Comparison of ENCODE assay signal across 8 cellular contexts in genomic region chr1:33298623-33299277, GRCh38. TPM values are rescaled to one million over a fixed set of nuclear protein-coding genes. Genes with fewer than 3 reads are reported as not detected.
A peak's percentile ranks its signal among the peaks of the same experiment; 100 is the strongest.
DNase-seq lines count a peak whose midpoint lies in the region; ATAC-seq, FAIRE-seq and TF ChIP-seq lines count a peak whose summit lies in the region.

No MANE protein-coding gene starts in this region.

- FAIRE-seq in H54 (lab: Jason Lieb, UNC): no peak

- POLR2A ChIA-PET in activated CD4-positive, alpha-beta memory T cell treated with anti-CD3 and anti-CD28 coated beads for 36 hours (lab: Charles Lee): no interaction called here

- peak; percentile 59 for DNase-seq in BE2C
- peak; percentile 81 for DNase-seq in H54 (ENCODE audit: insufficient read length, low spot score)
- DNase-seq in NCI-H526 treated with DMSO at 0.1 percent for 48 hours (lab: John Stamatoyannopoulos, UW): peak; percentile 34
- peak; percentile 70 for DNase-seq in activated CD4-positive, alpha-beta memory T cell treated with anti-CD3 and anti-CD28 coated beads for 36 hours
- peak; percentile 42 to 45 (median 45) for DNase-seq in effector memory CD8-positive, alpha-beta T cell
- DNase-seq in mesenchymal stem cell: peak; percentile 72
- DNase-seq in stimulated activated CD8-positive, alpha-beta memory T cell treated with anti-CD3 and anti-CD28 coated beads, Interleukin-7, amount 100 ng/mL, for 24 hours (ENCODE audit: low read depth): peak; percentile 33

- no peaks in the 10 kb centered on the region for H3K9me3 Mint-ChIP-seq in activated CD4-positive, alpha-beta memory T cell treated with anti-CD3 and anti-CD28 coated beads for 36 hours
- no peaks in the 10 kb centered on the region for H3K9me3 Mint-ChIP-seq in effector memory CD8-positive, alpha-beta T cell

- WGBS in mesenchymal stem cell: 71% methylated on average over 17 of the region's 18 CpGs

- H3K4ac ChIP-seq in mesenchymal stem cell (ENCODE audit: low read depth in 1 of 2, low read length in 2 of 2): no peak overlapping the region

- H3K27me3 ChIP-seq in BE2C (no peaks in the 10 kb centered on the region), mesenchymal stem cell (ENCODE audit: control insufficient read depth in 1 of 2, insufficient read depth in 1 of 2, low read length in 2 of 2) (no peaks in the 10 kb centered on the region)

- no peak overlapping the region for H4K91ac ChIP-seq in mesenchymal stem cell (ENCODE audit: low read length)

- H3K36me3 Mint-ChIP-seq in activated CD4-positive, alpha-beta memory T cell treated with anti-CD3 and anti-CD28 coated beads for 36 hours: peaks cover 5% of the 10 kb centered on the region
- peaks cover 32% of the 10 kb centered on the region for H3K36me3 Mint-ChIP-seq in effector memory CD8-positive, alpha-beta T cell (ENCODE audit: insufficient read depth)

- H4K8ac ChIP-seq in mesenchymal stem cell (ENCODE audit: low read length): no peak overlapping the region

- CTCF ChIA-PET in activated CD4-positive, alpha-beta memory T cell treated with anti-CD3 and anti-CD28 coated beads for 36 hours (lab: Charles Lee): interaction anchor here (0.6 to 5.7 kb wide), 18 partner anchors 14 to 186 kb away, joined by 3 to 103 read pairs (median 5); partner anchors contain the start of gene ZSCAN20

- intact Hi-C loops in activated CD4-positive, alpha-beta memory T cell treated with anti-CD3 and anti-CD28 coated beads for 36 hours (cut with micrococcal nuclease): loop anchor here (5.0 kb wide), 2 partner anchors 49 to 171 kb away; no protein-coding TSS in a partner anchor

- H3K27me3 Mint-ChIP-seq in activated CD4-positive, alpha-beta memory T cell treated with anti-CD3 and anti-CD28 coated beads for 36 hours: no peaks in the 10 kb centered on the region
- H3K27me3 Mint-ChIP-seq in effector memory CD8-positive, alpha-beta T cell: no peaks in the 10 kb centered on the region

- H3K14ac ChIP-seq in mesenchymal stem cell (ENCODE audit: low read length in 2 of 2): no peak overlapping the region

- no peak overlapping the region for H2AK5ac ChIP-seq in mesenchymal stem cell (ENCODE audit: low read length, severe bottlenecking)

- H3K4me1 Mint-ChIP-seq in activated CD4-positive, alpha-beta memory T cell treated with anti-CD3 and anti-CD28 coated beads for 36 hours (ENCODE audit: low read depth): peaks cover 24% of the 10 kb centered on the region
- H3K4me1 Mint-ChIP-seq in effector memory CD8-positive, alpha-beta T cell (ENCODE audit: low read depth in 2 of 2): peaks cover 29 to 36% of the 10 kb centered on the region in 2 donors

- no peak overlapping the region for H2AFZ ChIP-seq in mesenchymal stem cell (ENCODE audit: low read depth, low read length)

- H3K23ac ChIP-seq in mesenchymal stem cell (ENCODE audit: low read length in 2 of 2): no peak overlapping the region

- no peak overlapping the region for H2BK12ac ChIP-seq in mesenchymal stem cell (ENCODE audit: low read length in 2 of 2)

- no peaks in the 10 kb centered on the region for H3K4me1 ChIP-seq in BE2C
- peaks cover 15% of the 10 kb centered on the region for H3K4me1 ChIP-seq in mesenchymal stem cell (ENCODE audit: control insufficient read depth, insufficient read depth, low read depth, low read length)

- peaks cover 17% of the 10 kb centered on the region for H3K79me1 ChIP-seq in mesenchymal stem cell (replicated peaks; ENCODE audit: low read length, poor library complexity, severe bottlenecking)

- H3K9me3 ChIP-seq in BE2C (no peaks in the 10 kb centered on the region), mesenchymal stem cell (ENCODE audit: control insufficient read depth, low read length) (no peaks in the 10 kb centered on the region)

- H3K4me3 ChIP-seq in BE2C (ENCODE audit: low read depth, low read length): no peak overlapping the region
- no peak overlapping the region for H3K4me3 ChIP-seq in mesenchymal stem cell (ENCODE audit: insufficient read depth in 1 of 2, low read depth in 1 of 2, low read length in 2 of 2)

- H3K4me3 Mint-ChIP-seq in activated CD4-positive, alpha-beta memory T cell treated with anti-CD3 and anti-CD28 coated beads for 36 hours: no peak overlapping the region
- no peak overlapping the region for H3K4me3 Mint-ChIP-seq in effector memory CD8-positive, alpha-beta T cell

- H2BK15ac ChIP-seq in mesenchymal stem cell (ENCODE audit: low read depth, poor library complexity, severe bottlenecking): no peak overlapping the region

- no peak overlapping the region for H3K27ac Mint-ChIP-seq in activated CD4-positive, alpha-beta memory T cell treated with anti-CD3 and anti-CD28 coated beads for 36 hours
- no peak overlapping the region for H3K27ac Mint-ChIP-seq in effector memory CD8-positive, alpha-beta T cell

- peak; percentile 39 for ATAC-seq in effector memory CD8-positive, alpha-beta T cell (replicated peaks)
- ATAC-seq in GM19328 (IDR thresholded peaks at IDR 0.05; ENCODE audit: unreplicated experiment): no peak

- H2BK5ac ChIP-seq in mesenchymal stem cell (ENCODE audit: low read depth, low read length, poor library complexity, severe bottlenecking): no peak overlapping the region

- TF ChIP-seq CTCF in BE2C (IDR thresholded peaks at IDR 0.05; ENCODE audit: low read depth, low read length): peak; percentile 67

- H3K36me3 ChIP-seq in BE2C (no peaks in the 10 kb centered on the region), mesenchymal stem cell (ENCODE audit: control insufficient read depth in 1 of 2, insufficient read depth in 2 of 2, low read depth in 1 of 2, low read length in 2 of 2) (peaks cover 34 to 67% of the 10 kb centered on the region in 2 experiments)

- TF ChIP-seq POLR2A in H54 (IDR thresholded peaks at IDR 0.05; ENCODE audit: low read depth, low read length): no peak

- H3K4me2 ChIP-seq in mesenchymal stem cell (ENCODE audit: low read length, poor library complexity, severe bottlenecking): no peak overlapping the region

- H2BK120ac ChIP-seq in mesenchymal stem cell (ENCODE audit: low read depth, low read length): no peak overlapping the region

- H3K18ac ChIP-seq in mesenchymal stem cell (ENCODE audit: low read depth in 1 of 2, low read length in 2 of 2): no peak overlapping the region

- no peak overlapping the region for H3K9ac ChIP-seq in mesenchymal stem cell (ENCODE audit: low read length)

- H3K27ac ChIP-seq in mesenchymal stem cell (ENCODE audit: low read length, poor library complexity, severe bottlenecking): no peak overlapping the region

RNA-seq across cellular contexts. Expression of gene A3GALT2, which starts 22.1 kb away (rescaled TPM):
- polyA plus RNA-seq in BE2C (2012; ENCODE audit: insufficient read depth, insufficient read length, low read depth): not detected
- not detected for total RNA-seq in activated CD4-positive, alpha-beta memory T cell treated with anti-CD3 and anti-CD28 coated beads for 36 hours
- polyA plus RNA-seq in mesenchymal stem cell (2013, experiment 1 of 2): 0.04 TPM
- polyA plus RNA-seq in mesenchymal stem cell (2013, experiment 2 of 2): not detected

RNA-seq across cellular contexts. Expression of gene ZNF362, which starts 42.5 kb away (rescaled TPM):
- 31.2 TPM for polyA plus RNA-seq in BE2C (2012; ENCODE audit: insufficient read depth, insufficient read length, low read depth)
- total RNA-seq in activated CD4-positive, alpha-beta memory T cell treated with anti-CD3 and anti-CD28 coated beads for 36 hours: 10 to 100 TPM in 1 of 2 experiments, 1 to 10 TPM in 1; 8.7 to 12.9 TPM
- polyA plus RNA-seq in mesenchymal stem cell (2013, experiment 1 of 2): 28.9 TPM
- polyA plus RNA-seq in mesenchymal stem cell (2013, experiment 2 of 2): 28.1 TPM
